24 cellular contexts compared by ENCODE assay signal in genomic region chr5:132219289-132219970, GRCh38. TPM values are rescaled to one million over a fixed set of nuclear protein-coding genes. Genes with fewer than 3 reads are reported as not detected.
"Had no signal": no experiment of that assay in that cellular context is flagged by ENCODE, and none has a peak within 500 bp of the region (broad histone marks: within the 10 kb centered on the region; RNA-seq: fewer than 3 reads in every experiment).

No MANE protein-coding gene starts in this region.

- H3K36me3 Mint-ChIP-seq: activated CD4-positive, alpha-beta memory T cell treated with anti-CD3 and anti-CD28 coated beads for 36 hours; activated naive CD4-positive, alpha-beta T cell treated with anti-CD3 and anti-CD28 coated beads, Interleukin-2, amount 10 ng/mL, durations not matched to agents 7 days and 5 days; naive thymus-derived CD8-positive, alpha-beta T cell had no signal

- H3K9me3 Mint-ChIP-seq: activated CD4-positive, alpha-beta memory T cell treated with anti-CD3 and anti-CD28 coated beads for 36 hours; activated CD4-positive, alpha-beta T cell treated with anti-CD3 and anti-CD28 coated beads, Interleukin-2, amount 10 ng/mL, durations not matched to agents 24 days and 14 days; activated naive CD4-positive, alpha-beta T cell treated with anti-CD3 and anti-CD28 coated beads, Interleukin-2, amount 10 ng/mL, durations not matched to agents 7 days and 5 days; activated naive CD8-positive, alpha-beta T cell treated with anti-CD3 and anti-CD28 coated beads, Interleukin-2, amount 10 ng/mL, durations not matched to agents 7 days and 5 days; naive thymus-derived CD8-positive, alpha-beta T cell; neural crest cell had no signal

- ATAC-seq: naive thymus-derived CD8-positive, alpha-beta T cell; sciatic nerve had no signal

- H3K4me3 ChIP-seq: hepatocyte had no signal

- H3K4me3 Mint-ChIP-seq: activated CD4-positive, alpha-beta memory T cell treated with anti-CD3 and anti-CD28 coated beads for 36 hours; activated CD4-positive, alpha-beta T cell treated with anti-CD3 and anti-CD28 coated beads, Interleukin-2, amount 10 ng/mL, durations not matched to agents 24 days and 14 days; activated naive CD4-positive, alpha-beta T cell treated with anti-CD3 and anti-CD28 coated beads, Interleukin-2, amount 10 ng/mL, durations not matched to agents 7 days and 5 days; activated naive CD8-positive, alpha-beta T cell treated with anti-CD3 and anti-CD28 coated beads, Interleukin-2, amount 10 ng/mL, durations not matched to agents 7 days and 5 days; naive thymus-derived CD8-positive, alpha-beta T cell; neural crest cell had no signal

- H3K4me1 Mint-ChIP-seq: activated naive CD4-positive, alpha-beta T cell treated with anti-CD3 and anti-CD28 coated beads, Interleukin-2, amount 10 ng/mL, durations not matched to agents 7 days and 5 days; neural crest cell had no signal

- H3K27me3 ChIP-seq: hepatocyte had no signal

- DNase-seq: activated CD4-positive, alpha-beta memory T cell treated with anti-CD3 and anti-CD28 coated beads for 36 hours; activated CD4-positive, alpha-beta T cell treated with anti-CD3 and anti-CD28 coated beads, Interleukin-2, amount 10 ng/mL, durations not matched to agents 24 days and 14 days; activated CD4-positive, CD25-positive, alpha-beta regulatory T cell treated with anti-CD3 and anti-CD28 coated beads, Interleukin-2, amount 50 U/mL, for 72 hours; activated CD8-positive, alpha-beta memory T cell treated with anti-CD3 and anti-CD28 coated beads, Interleukin-2, amount 50 U/mL, for 4 hours; activated gamma-delta T cell; activated naive CD4-positive, alpha-beta T cell treated with anti-CD3 and anti-CD28 coated beads, Interleukin-2, amount 10 ng/mL, durations not matched to agents 7 days and 5 days; activated naive CD8-positive, alpha-beta T cell treated with anti-CD3 and anti-CD28 coated beads, Interleukin-2, amount 10 ng/mL, durations not matched to agents 7 days and 5 days; activated T-cell treated with anti-CD3 and anti-CD28 coated beads, Interleukin-2, amount 50 U/mL, for 1 hour; amniotic stem cell; central memory CD4-positive, alpha-beta T cell; dermis blood vessel endothelial cell; effector CD8-positive, alpha-beta T cell; islet precursor cell; midbrain; nucleus accumbens; small intestine; stimulated activated CD4-positive, alpha-beta T cell treated with anti-CD3 and anti-CD28 coated beads, Interleukin-2, amount 100 ng/mL, for 24 hours; stimulated activated naive CD4-positive, alpha-beta T cell; T-helper 2 cell had no signal

- H3K27ac ChIP-seq: hepatocyte, parathyroid adenoma had no signal

- H3K27ac Mint-ChIP-seq: activated CD4-positive, alpha-beta memory T cell treated with anti-CD3 and anti-CD28 coated beads for 36 hours; activated CD4-positive, alpha-beta T cell treated with anti-CD3 and anti-CD28 coated beads, Interleukin-2, amount 10 ng/mL, durations not matched to agents 24 days and 14 days; activated naive CD4-positive, alpha-beta T cell treated with anti-CD3 and anti-CD28 coated beads, Interleukin-2, amount 10 ng/mL, durations not matched to agents 7 days and 5 days; activated naive CD8-positive, alpha-beta T cell treated with anti-CD3 and anti-CD28 coated beads, Interleukin-2, amount 10 ng/mL, durations not matched to agents 7 days and 5 days; naive thymus-derived CD8-positive, alpha-beta T cell had no signal

- H3K27me3 Mint-ChIP-seq: activated CD4-positive, alpha-beta memory T cell treated with anti-CD3 and anti-CD28 coated beads for 36 hours; activated CD4-positive, alpha-beta T cell treated with anti-CD3 and anti-CD28 coated beads, Interleukin-2, amount 10 ng/mL, durations not matched to agents 24 days and 14 days; activated naive CD8-positive, alpha-beta T cell treated with anti-CD3 and anti-CD28 coated beads, Interleukin-2, amount 10 ng/mL, durations not matched to agents 7 days and 5 days had no signal

RNA-seq across cellular contexts. Expression of gene P4HA2, which starts 8.2 kb away (rescaled TPM):
- total RNA-seq: naive thymus-derived CD8-positive, alpha-beta T cell had no signal

RNA-seq across cellular contexts. Expression of gene PDLIM4, which starts 38.1 kb away (rescaled TPM):
- total RNA-seq: activated CD4-positive, alpha-beta memory T cell treated with anti-CD3 and anti-CD28 coated beads for 36 hours; naive thymus-derived CD8-positive, alpha-beta T cell had no signal
- polyA plus RNA-seq: naive thymus-derived CD8-positive, alpha-beta T cell had no signal
